In genomic region chr2:172252154-172252553, GRCh38 we compare ENCODE assay signal across 12 cellular contexts.
DNase-seq lines count a peak whose midpoint lies in the region; ATAC-seq and TF ChIP-seq lines count a peak whose summit lies in the region.
"Had no signal": no experiment of that assay in that cellular context is flagged by ENCODE, and none has a peak within 500 bp of the region (broad histone marks: within the 10 kb centered on the region; RNA-seq: fewer than 3 reads in every experiment).

No MANE protein-coding gene starts in this region.

- no peak overlapping the region for H3K4me2 ChIP-seq in mesendoderm (ENCODE audit: low read length)

- no peaks in the 10 kb centered on the region for H3K27me3 Mint-ChIP-seq in natural killer cell treated with Interleukin-12 subunit alpha and Interleukin-12 subunit beta and Interleukin-15 and Interleukin-18, amount 100 ng/mL, for 72 hours
- no peaks in the 10 kb centered on the region for H3K27me3 Mint-ChIP-seq in natural killer cell (ENCODE audit: low read depth in 2 of 2)

- peak overlapping the region; percentile 71 for H3K4me3 Mint-ChIP-seq in natural killer cell treated with Interleukin-12 subunit alpha and Interleukin-12 subunit beta and Interleukin-15 and Interleukin-18, amount 100 ng/mL, for 72 hours
- no peak overlapping the region for H3K4me3 Mint-ChIP-seq in natural killer cell

- H3K18ac ChIP-seq in mesendoderm (ENCODE audit: low read length), result no peak overlapping the region

- H2BK15ac ChIP-seq in mesendoderm (replicated peaks; ENCODE audit: low read depth), result no peak overlapping the region

- no peak overlapping the region for H3K4ac ChIP-seq in mesendoderm (ENCODE audit: low read depth, low read length)

- H4K5ac ChIP-seq in mesendoderm (ENCODE audit: low read length), result no peak overlapping the region

- H3K27ac ChIP-seq in esophagus squamous epithelium (peak overlapping the region; percentile 42 to 81 (median 60)), mesendoderm (ENCODE audit: low read depth, low read length) (no peak overlapping the region), aorta (ENCODE audit: low read depth in 1 of 2, low read length in 2 of 2) (no peak overlapping the region)
- H3K27ac ChIP-seq: VCaP had no signal

- no peak for TF ChIP-seq POLR2A in esophagus squamous epithelium (IDR thresholded peaks at IDR 0.05)

- no peak for DNase-seq in natural killer cell treated with Interleukin-12 subunit alpha and Interleukin-12 subunit beta and Interleukin-15 and Interleukin-18, amount 100 ng/mL, for 72 hours (ENCODE audit: low spot score)
- DNase-seq in natural killer cell, result no peak
- no peak for DNase-seq in esophagus squamous epithelium (lab: John Stamatoyannopoulos, UW)
- no peak for DNase-seq in mesendoderm
- DNase-seq in aorta, result no peak
- DNase-seq in GM10248 (ENCODE audit: extremely low spot score), result no peak
- DNase-seq: midbrain, NCI-H1092 treated with DMSO at 0.1 percent for 48 hours, NCI-H446 treated with DMSO at 0.1 percent for 48 hours had no signal

- H2AK5ac ChIP-seq in mesendoderm (ENCODE audit: low read length), result no peak overlapping the region

- H3K79me2 ChIP-seq in mesendoderm (ENCODE audit: control insufficient read depth, insufficient read depth, low read length), result no peaks in the 10 kb centered on the region

- no peak overlapping the region for H3K23ac ChIP-seq in mesendoderm (ENCODE audit: low read length)

- H3K4me1 Mint-ChIP-seq in natural killer cell treated with Interleukin-12 subunit alpha and Interleukin-12 subunit beta and Interleukin-15 and Interleukin-18, amount 100 ng/mL, for 72 hours (ENCODE audit: low read depth in 2 of 2), result peaks cover 36 to 49% of the 10 kb centered on the region in 2 donors
- H3K4me1 Mint-ChIP-seq in natural killer cell, result peaks cover 7 to 11% of the 10 kb centered on the region in 2 donors

- no peak for TF ChIP-seq CTCF in natural killer cell (IDR thresholded peaks at IDR 0.05)
- no peak for TF ChIP-seq CTCF in esophagus squamous epithelium (IDR thresholded peaks at IDR 0.05)
- no peak for TF ChIP-seq CTCF in GM10248 (IDR thresholded peaks at IDR 0.05; ENCODE audit: control extremely low read depth, extremely low read depth, low read depth, missing control alignments)

- 75 to 91% methylated on average over 6 to 12 of the region's 12 CpGs for WGBS in esophagus squamous epithelium, 2 donors
- WGBS in mesendoderm (ENCODE audit: extremely low coverage, insufficient coverage, low lambda C conversion rate), result no CpG with 5 or more reads among the region's 12 CpGs
- 91 to 94% methylated on average over 12 of the region's 12 CpGs for WGBS in aorta, 2 donors

- H3K4me1 ChIP-seq in esophagus squamous epithelium (peaks cover 16 to 48% (median 17%) of the 10 kb centered on the region in 3 donors), mesendoderm (ENCODE audit: control insufficient read depth, low read depth, low read length) (peaks cover 4% of the 10 kb centered on the region), aorta (ENCODE audit: control insufficient read depth in 1 of 2, insufficient read depth in 2 of 2, low read length in 2 of 2) (no peaks in the 10 kb centered on the region)

- no peak overlapping the region for H2BK5ac ChIP-seq in mesendoderm (ENCODE audit: low read length)

- POLR2A ChIA-PET in GM10248 (lab: Yijun Ruan, JAX), result no interaction called here

- H3K9ac ChIP-seq in mesendoderm (ENCODE audit: low read length), result no peak overlapping the region

- CTCF ChIA-PET in GM10248 (lab: Yijun Ruan, JAX), result interaction anchor here (1.2 kb wide), 1 partner anchor 23 kb away, joined by 3 read pairs; no protein-coding TSS in a partner anchor

- H3K79me1 ChIP-seq in mesendoderm (ENCODE audit: low read length), result no peaks in the 10 kb centered on the region

- H3K9me3 ChIP-seq in esophagus squamous epithelium (no peaks in the 10 kb centered on the region), aorta (ENCODE audit: control insufficient read depth, low read length) (no peaks in the 10 kb centered on the region)

- H4K8ac ChIP-seq in mesendoderm (ENCODE audit: low read depth, low read length), result no peak overlapping the region

- intact Hi-C loops in natural killer cell (cut with micrococcal nuclease), result no loop called here
- intact Hi-C loops in esophagus squamous epithelium (cut with DNase I), result no loop called here
- intact Hi-C loops in aorta (cut with DNase I), result no loop called here

- H3K4me3 ChIP-seq in esophagus squamous epithelium, result no peak overlapping the region
- no peak overlapping the region for H3K4me3 ChIP-seq in mesendoderm (ENCODE audit: low read length)
- H3K4me3 ChIP-seq in aorta (ENCODE audit: low read length in 2 of 2), result no peak overlapping the region

- no peak overlapping the region for H3K56ac ChIP-seq in mesendoderm (ENCODE audit: low read length)

- peak; percentile 41 to 46 for ATAC-seq in natural killer cell treated with Interleukin-12 subunit alpha and Interleukin-12 subunit beta and Interleukin-15 and Interleukin-18, amount 100 ng/mL, for 72 hours
- ATAC-seq in natural killer cell, result no peak
- peak; percentile 40 for ATAC-seq in aorta (ENCODE audit: low FRiP score)
- ATAC-seq in GM19397 (IDR thresholded peaks at IDR 0.05; ENCODE audit: unreplicated experiment), result no peak
- no peak for ATAC-seq in GM21737 (IDR thresholded peaks at IDR 0.05; ENCODE audit: unreplicated experiment)

- no peaks in the 10 kb centered on the region for H3K27me3 ChIP-seq in esophagus squamous epithelium
- H3K27me3 ChIP-seq in mesendoderm (ENCODE audit: insufficient read depth, low read length, poor library complexity), result no peaks in the 10 kb centered on the region
- H3K27me3 ChIP-seq in aorta (ENCODE audit: control insufficient read depth in 1 of 2, insufficient read depth in 2 of 2, low read length in 1 of 2), result no peaks in the 10 kb centered on the region

- H2BK120ac ChIP-seq in mesendoderm (ENCODE audit: low read depth, low read length), result peak overlapping the region; percentile 7

- H3K36me3 ChIP-seq in esophagus squamous epithelium (no peaks in the 10 kb centered on the region), mesendoderm (ENCODE audit: control insufficient read depth, insufficient read depth, low read length) (no peaks in the 10 kb centered on the region), aorta (ENCODE audit: control insufficient read depth in 1 of 2, insufficient read depth in 2 of 2, low read length in 1 of 2) (no peaks in the 10 kb centered on the region)

- no peaks in the 10 kb centered on the region for H3K9me3 Mint-ChIP-seq in natural killer cell treated with Interleukin-12 subunit alpha and Interleukin-12 subunit beta and Interleukin-15 and Interleukin-18, amount 100 ng/mL, for 72 hours
- H3K9me3 Mint-ChIP-seq in natural killer cell, result no peaks in the 10 kb centered on the region

- H3K36me3 Mint-ChIP-seq in natural killer cell treated with Interleukin-12 subunit alpha and Interleukin-12 subunit beta and Interleukin-15 and Interleukin-18, amount 100 ng/mL, for 72 hours, result no peaks in the 10 kb centered on the region
- H3K36me3 Mint-ChIP-seq in natural killer cell, result no peaks in the 10 kb centered on the region

- peak overlapping the region; percentile 84 to 87 for H3K27ac Mint-ChIP-seq in natural killer cell treated with Interleukin-12 subunit alpha and Interleukin-12 subunit beta and Interleukin-15 and Interleukin-18, amount 100 ng/mL, for 72 hours
- H3K27ac Mint-ChIP-seq in natural killer cell, result no peak overlapping the region

Comparison
In these comparisons a context has a peak if more than half of its experiments do, and no peak if none do; other contexts are left out.
1. ATAC-seq: peak in natural killer cell treated with Interleukin-12 subunit alpha and Interleukin-12 subunit beta and Interleukin-15 and Interleukin-18, amount 100 ng/mL, for 72 hours (2 of 2) and aorta (single experiment); none in natural killer cell (0 of 3), GM19397 (single experiment) and GM21737 (single experiment).
2. H3K27ac Mint-ChIP-seq: peak in natural killer cell treated with Interleukin-12 subunit alpha and Interleukin-12 subunit beta and Interleukin-15 and Interleukin-18, amount 100 ng/mL, for 72 hours (2 of 2); none in natural killer cell (0 of 2).
3. H3K27ac ChIP-seq: peak in esophagus squamous epithelium (4 of 4); none in mesendoderm (single experiment) and aorta (0 of 2).